7 cellular contexts compared by ENCODE assay signal in genomic region chrX:149996515-149996914, GRCh38.
"Had no signal": no experiment of that assay in that cellular context is flagged by ENCODE, and none has a peak within 500 bp of the region (broad histone marks: within the 10 kb centered on the region; RNA-seq: fewer than 3 reads in every experiment).

No MANE protein-coding gene starts in this region.

- H3K4me1 Mint-ChIP-seq: IgD-negative memory B cell had no signal

- H3K4me3 ChIP-seq: K562 had no signal

- H3K27ac ChIP-seq: HL-60 had no signal

- H3K27ac Mint-ChIP-seq: IgD-negative memory B cell had no signal

- H3K27me3 Mint-ChIP-seq: IgD-negative memory B cell had no signal

- FAIRE-seq: HTR-8/SVneo, K562 had no signal

- DNase-seq: IMR-90, KBM-7, KG1 had no signal

- ATAC-seq: K562 had no signal

- H3K9me3 Mint-ChIP-seq: IgD-negative memory B cell had no signal

- H3K4me3 Mint-ChIP-seq: IgD-negative memory B cell had no signal
